In the genomic region with DNA sequence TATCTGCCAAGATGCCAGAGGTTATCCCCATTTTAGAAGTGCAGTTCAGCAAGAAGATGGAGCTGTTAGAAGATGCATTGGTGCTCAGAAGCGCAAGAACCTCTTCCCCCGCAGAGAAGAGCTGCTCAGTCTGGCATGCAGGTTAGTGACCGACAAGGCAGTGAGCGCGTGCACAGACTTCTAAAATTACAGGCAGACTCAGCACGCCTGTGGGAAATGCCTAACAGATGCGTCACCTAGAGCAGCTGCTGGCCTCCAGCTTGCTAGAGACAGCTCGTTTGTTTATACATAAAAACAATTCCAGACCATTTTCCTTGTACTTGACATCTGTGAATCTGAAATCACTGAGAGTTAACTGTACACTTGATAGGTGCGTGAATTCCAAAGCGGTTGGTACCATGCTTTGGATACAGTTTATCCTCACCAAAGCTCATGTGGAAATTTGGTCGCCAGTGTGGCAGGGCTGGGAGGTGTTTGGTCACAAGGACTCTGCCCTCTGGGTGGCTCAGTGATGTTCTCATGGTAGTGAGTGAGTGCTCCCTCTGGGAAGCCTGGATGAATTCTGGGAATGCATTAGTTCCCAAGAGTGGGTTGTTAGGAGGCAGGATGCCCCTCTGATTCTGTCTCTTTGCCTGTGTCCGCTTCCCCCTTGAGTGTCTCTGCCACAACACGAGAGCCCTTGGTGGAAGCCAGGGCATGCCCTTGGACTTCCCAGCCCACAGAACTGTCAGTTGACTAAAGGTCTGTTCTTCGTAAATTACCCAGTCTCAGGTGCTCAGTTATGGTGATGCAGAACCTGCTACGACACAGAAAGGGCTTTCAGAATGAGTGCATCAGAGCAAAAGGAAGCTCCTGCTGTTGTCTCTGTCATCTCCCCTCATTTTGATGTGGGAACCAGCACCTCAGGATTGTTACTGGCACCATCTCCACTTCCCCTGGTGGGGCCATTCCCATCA, we compare ENCODE assay signal across 12 cellular contexts. TPM values are rescaled to one million over a fixed set of nuclear protein-coding genes. Genes with fewer than 3 reads are reported as not detected.
DNase-seq lines count a peak whose midpoint lies in the region; ATAC-seq and TF ChIP-seq lines count a peak whose summit lies in the region.
"Had no signal": no experiment of that assay in that cellular context is flagged by ENCODE, and none has a peak within 500 bp of the region (broad histone marks: within the 10 kb centered on the region; RNA-seq: fewer than 3 reads in every experiment).

No MANE protein-coding gene starts in this region.

- in situ Hi-C loops in transverse colon (cut with MboI; ENCODE audit: low pct_ligation_motif_present in 1 of 4, low pct_unique_long_range_greater_than_20kb in 1 of 4, low sequenced_read_pairs in 3 of 4), result loop anchor here in 3 of 4 donors (10.0 to 25.0 kb wide), 3 partner anchors 175 to 195 kb away; partner anchors contain the start of gene WNT9A (in 1 of the 3)

- no peaks in the 10 kb centered on the region for H3K9me2 ChIP-seq in hepatocyte (replicated peaks; ENCODE audit: insufficient read depth)

- H3K4me3 ChIP-seq in hepatocyte, result no peak overlapping the region
- H3K4me3 ChIP-seq in transverse colon, result no peak overlapping the region

- H3K4me1 ChIP-seq in hepatocyte (ENCODE audit: insufficient read depth) (peaks cover 23% of the 10 kb centered on the region), transverse colon (peaks cover 13 to 30% (median 23%) of the 10 kb centered on the region in 4 donors)

- peak; percentile 7 for TF ChIP-seq EP300 in transverse colon (IDR thresholded peaks at IDR 0.05; ENCODE audit: low read depth)

- peak overlapping the region; percentile 59 for H3K4me2 ChIP-seq in hepatocyte

- H3K9me3 Mint-ChIP-seq in activated naive CD4-positive, alpha-beta T cell treated with anti-CD3 and anti-CD28 coated beads, Interleukin-2, amount 50 U/mL, for 72 hours, result peaks cover 0 to 4% of the 10 kb centered on the region in 2 donors
- H3K9me3 Mint-ChIP-seq: nephron had no signal

- H3K36me3 ChIP-seq in hepatocyte (replicated peaks; ENCODE audit: insufficient read depth, low read depth), result no peaks in the 10 kb centered on the region
- H3K36me3 ChIP-seq in transverse colon, result no peaks in the 10 kb centered on the region

- H3K36me3 Mint-ChIP-seq in activated naive CD4-positive, alpha-beta T cell treated with anti-CD3 and anti-CD28 coated beads, Interleukin-2, amount 50 U/mL, for 72 hours, result peaks cover 7 to 36% of the 10 kb centered on the region in 2 donors

- peak overlapping the region; percentile 60 to 68 for H3K27ac Mint-ChIP-seq in activated naive CD4-positive, alpha-beta T cell treated with anti-CD3 and anti-CD28 coated beads, Interleukin-2, amount 50 U/mL, for 72 hours

- 60% methylated on average over 15 of the region's 15 CpGs for WGBS in hepatocyte (ENCODE audit: low lambda C conversion rate, missing lambda C conversion rate)
- WGBS in transverse colon (ENCODE audit: low coverage in 1 of 2), 2 donors, result 71% methylated on average over 15 of the region's 15 CpGs; no CpG with 5 or more reads in 1 of the 2 donors

- H3K9me3 ChIP-seq in hepatocyte (ENCODE audit: low read depth) (no peaks in the 10 kb centered on the region), transverse colon (no peaks in the 10 kb centered on the region)

- intact Hi-C loops in transverse colon (cut with DNase I; ENCODE audit: low total_unique reads), result loop anchor here (1.0 kb wide), 1 partner anchor 188 kb away; the partner anchor contains the start of gene WNT9A

- peaks cover 35% of the 10 kb centered on the region for H3K79me2 ChIP-seq in hepatocyte

- peak; percentile 60 to 74 for ATAC-seq in activated naive CD4-positive, alpha-beta T cell treated with anti-CD3 and anti-CD28 coated beads, Interleukin-2, amount 50 U/mL, for 72 hours
- no peak for ATAC-seq in HG03354 (IDR thresholded peaks at IDR 0.05; ENCODE audit: poor library complexity, severe bottlenecking, unreplicated experiment)
- ATAC-seq in HG02571 (IDR thresholded peaks at IDR 0.05; ENCODE audit: unreplicated experiment), result no peak
- ATAC-seq in GM19452 (IDR thresholded peaks at IDR 0.05; ENCODE audit: unreplicated experiment), result no peak
- ATAC-seq: HCT116 had no signal

- H4K20me1 ChIP-seq in hepatocyte (ENCODE audit: insufficient read depth, poor library complexity, severe bottlenecking), result peaks cover 26% of the 10 kb centered on the region

- H3K27ac ChIP-seq in hepatocyte, result peak overlapping the region; percentile 69
- H3K27ac ChIP-seq in transverse colon, result peak overlapping the region; percentile 39 to 81 (median 72)
- H3K27ac ChIP-seq: C4-2B had no signal

- H2AFZ ChIP-seq in hepatocyte, result no peak overlapping the region

- TF ChIP-seq CTCF in hepatocyte (IDR thresholded peaks at IDR 0.05; ENCODE audit: poor library complexity) (no peak), transverse colon (IDR thresholded peaks at IDR 0.05) (no peak)

- TF ChIP-seq POLR2A in transverse colon (IDR thresholded peaks at IDR 0.05), result no peak

- H3K27me3 ChIP-seq in hepatocyte, result no peaks in the 10 kb centered on the region
- H3K27me3 ChIP-seq in transverse colon, result no peaks in the 10 kb centered on the region

- peak in 1 of 2 donors; percentile 35 for DNase-seq in activated naive CD4-positive, alpha-beta T cell treated with anti-CD3 and anti-CD28 coated beads, Interleukin-2, amount 50 U/mL, for 72 hours (ENCODE audit: low spot score in 2 of 2)
- DNase-seq in activated naive CD4-positive, alpha-beta T cell (lab: John Stamatoyannopoulos, UW), result no peak
- peak; percentile 97 for DNase-seq in amniotic epithelial cell (ENCODE audit: low read depth)
- DNase-seq in hepatocyte (ENCODE audit: low spot score), result peak; percentile 82
- DNase-seq in transverse colon, result peak; percentile 58
- DNase-seq: NCI-H446 had no signal

RNA-seq across cellular contexts. Expression of gene SNAP47, which starts 24.4 kb away (rescaled TPM):
- 10 to 100 TPM; 33.8 to 35.8 TPM for total RNA-seq in activated naive CD4-positive, alpha-beta T cell treated with anti-CD3 and anti-CD28 coated beads, Interleukin-2, amount 50 U/mL, for 72 hours
- total RNA-seq in hepatocyte (41.5 and 42.6 TPM in 2 replicates), transverse colon (10 to 100 TPM; 24.1 to 49.0 (median 38.4) TPM)
- polyA plus RNA-seq in hepatocyte, result 42.7 and 49.6 TPM in 2 replicates

RNA-seq across cellular contexts. Expression of gene JMJD4, which starts 24.5 kb away (rescaled TPM):
- 10 to 100 TPM in 1 of 2 donors, 1 to 10 TPM in 1; 7.2 to 14.8 TPM for total RNA-seq in activated naive CD4-positive, alpha-beta T cell treated with anti-CD3 and anti-CD28 coated beads, Interleukin-2, amount 50 U/mL, for 72 hours
- total RNA-seq in hepatocyte (21.3 and 22.2 TPM in 2 replicates), transverse colon (10 to 100 TPM in 3 of 4 donors, 1 to 10 TPM in 1; 6.8 to 52.7 (median 19.8) TPM)
- 31.2 and 32.9 TPM in 2 replicates for polyA plus RNA-seq in hepatocyte

RNA-seq across cellular contexts. Expression of gene PRSS38, which starts 55.9 kb away (rescaled TPM):
- total RNA-seq in activated naive CD4-positive, alpha-beta T cell treated with anti-CD3 and anti-CD28 coated beads, Interleukin-2, amount 50 U/mL, for 72 hours, result not detected
- total RNA-seq in hepatocyte, result not detected in 2 replicates
- not detected in 2 replicates for polyA plus RNA-seq in hepatocyte
- not detected for total RNA-seq in transverse colon

Comparison
In these comparisons a context has a peak if more than half of its experiments do, and no peak if none do; other contexts are left out.
1. ATAC-seq: peak in activated naive CD4-positive, alpha-beta T cell treated with anti-CD3 and anti-CD28 coated beads, Interleukin-2, amount 50 U/mL, for 72 hours (2 of 2); none in HG03354 (single experiment), HG02571 (single experiment) and GM19452 (single experiment).
2. DNase-seq: peak in amniotic epithelial cell (single experiment), hepatocyte (single experiment) and transverse colon (single experiment); none in activated naive CD4-positive, alpha-beta T cell (0 of 4).